Comparison of ENCODE assay signal across 1 cellular context in genomic region chr5:134450374-134450773, GRCh38.
TF ChIP-seq lines count a peak whose summit lies in the region.

No MANE protein-coding gene starts in this region.

TF ChIP-seq in HepG2, 621 proteins besides CTCF, POLR2A, EP300 and RAD21 (continued from another document):
- TF ChIP-seq ZNF761 (CRISPR knock-in tag; conservative IDR thresholded peaks at IDR 0.05) = no peak
- TF ChIP-seq ZNF713 (CRISPR knock-in tag; IDR thresholded peaks at IDR 0.05) = no peak
